ENCODE assay signal across 14 cellular contexts in the genomic region with DNA sequence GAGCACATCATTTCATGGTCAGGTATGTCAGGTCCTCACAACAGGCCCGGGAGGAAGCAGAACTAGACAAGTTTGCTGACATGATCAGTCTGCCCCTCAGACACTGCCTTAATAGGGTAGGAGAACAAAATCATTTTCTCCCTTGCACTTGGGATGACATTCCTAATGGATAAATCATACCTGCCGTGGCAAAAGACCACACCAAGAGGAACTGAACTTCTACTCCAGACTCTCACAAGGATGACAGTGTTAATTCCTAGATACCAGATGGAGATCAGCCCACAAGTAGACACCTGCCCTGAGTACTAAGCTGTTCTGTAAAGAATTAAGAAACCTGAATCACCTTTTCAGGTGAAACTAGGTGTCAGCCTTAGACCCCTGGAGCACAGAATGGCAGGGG. TPM values are rescaled to one million over a fixed set of nuclear protein-coding genes. Genes with fewer than 3 reads are reported as not detected.
DNase-seq lines count a peak whose midpoint lies in the region; ATAC-seq and TF ChIP-seq lines count a peak whose summit lies in the region.
"Had no signal": no experiment of that assay in that cellular context is flagged by ENCODE, and none has a peak within 500 bp of the region (broad histone marks: within the 10 kb centered on the region; RNA-seq: fewer than 3 reads in every experiment).

No MANE protein-coding gene starts in this region.

- H3K9me3 Mint-ChIP-seq in MCF 10A (ENCODE audit: unreplicated experiment), result no peaks in the 10 kb centered on the region
- H3K9me3 Mint-ChIP-seq in activated B cell treated with CpG ODN at 0.5 μM for 24 hours, result no peaks in the 10 kb centered on the region

- H3K27me3 Mint-ChIP-seq in MCF 10A (ENCODE audit: insufficient read depth, unreplicated experiment) (no peaks in the 10 kb centered on the region), activated B cell treated with CpG ODN at 0.5 μM for 24 hours (no peaks in the 10 kb centered on the region)

- ATAC-seq in activated B cell treated with CpG ODN at 0.5 μM for 24 hours (ENCODE audit: low read depth), result no peak

- POLR2A ChIA-PET in MCF 10A (lab: Yijun Ruan, JAX) (interaction anchor here (0.9 to 1.7 kb wide), 4 partner anchors 15 to 19 kb away, joined by 3 to 5 read pairs (median 4); a partner anchor contains a TSS), activated B cell treated with CpG ODN at 0.5 μM for 24 hours (lab: Charles Lee) (interaction anchor here (1.9 to 6.7 kb wide), 2 partner anchors 18 to 40 kb away, joined by 4 to 65 read pairs; a partner anchor contains a TSS)

- H3K4me1 Mint-ChIP-seq in MCF 10A (ENCODE audit: insufficient read depth, unreplicated experiment) (peaks cover 27% of the 10 kb centered on the region), activated B cell treated with CpG ODN at 0.5 μM for 24 hours (peaks cover 97% of the 10 kb centered on the region)

- WGBS in hepatocyte (ENCODE audit: low lambda C conversion rate, missing lambda C conversion rate), result 73% methylated on average over 2 of the region's 2 CpGs

- H3K9me2 ChIP-seq in hepatocyte (replicated peaks; ENCODE audit: insufficient read depth), result no peaks in the 10 kb centered on the region

- BruUV-seq in MCF 10A (replicated peaks; lab: Mats Ljungman, UMichigan), result no TSS peak

- H3K4me3 Mint-ChIP-seq in MCF 10A (ENCODE audit: unreplicated experiment), result no peak overlapping the region
- H3K4me3 Mint-ChIP-seq in activated B cell treated with CpG ODN at 0.5 μM for 24 hours, result peak overlapping the region; percentile 29

- H3K9me3 ChIP-seq in breast epithelium, result no peaks in the 10 kb centered on the region
- no peaks in the 10 kb centered on the region for H3K9me3 ChIP-seq in hepatocyte (ENCODE audit: low read depth)
- H3K9me3 ChIP-seq in uterus, result no peaks in the 10 kb centered on the region
- H3K9me3 ChIP-seq: transverse colon had no signal

- DNase-seq in MCF 10A (ENCODE audit: unreplicated experiment), result no peak
- DNase-seq in breast epithelium (ENCODE audit: low spot score in 2 of 2), result no peak
- DNase-seq in activated B cell treated with CpG ODN at 0.5 μM for 24 hours, result no peak
- DNase-seq in hepatocyte (ENCODE audit: low spot score), result no peak
- no peak for DNase-seq in uterus
- DNase-seq in C1 segment of cervical spinal cord (lab: John Stamatoyannopoulos, UW), result no peak
- no peak for DNase-seq in GM19238 (ENCODE audit: insufficient read length, low spot score)
- no peak for DNase-seq in COLO829 (ENCODE audit: low spot score)
- DNase-seq: activated CD4-positive, alpha-beta T cell treated with anti-CD3 and anti-CD28 coated beads for 1 hour; anterior cingulate cortex; NCI-H1417; transverse colon had no signal

- TF ChIP-seq POLR2A in breast epithelium (IDR thresholded peaks at IDR 0.05), result no peak
- TF ChIP-seq POLR2A in uterus (IDR thresholded peaks at IDR 0.05), result no peak

- no peaks in the 10 kb centered on the region for H3K27me3 ChIP-seq in breast epithelium
- no peaks in the 10 kb centered on the region for H3K27me3 ChIP-seq in hepatocyte
- no peaks in the 10 kb centered on the region for H3K27me3 ChIP-seq in uterus
- H3K27me3 ChIP-seq: transverse colon had no signal

- CTCF ChIA-PET in MCF 10A (lab: Yijun Ruan, JAX), result interaction anchor here (0.6 to 1.0 kb wide), 3 partner anchors 16 to 121 kb away, joined by 3 to 6 read pairs (median 4); no protein-coding TSS in a partner anchor
- CTCF ChIA-PET in activated B cell treated with CpG ODN at 0.5 μM for 24 hours (lab: Charles Lee), result interaction anchor here (0.9 kb wide), 1 partner anchor 46 kb away, joined by 3 read pairs; no protein-coding TSS in a partner anchor

- H3K36me3 ChIP-seq in breast epithelium, result no peaks in the 10 kb centered on the region
- no peaks in the 10 kb centered on the region for H3K36me3 ChIP-seq in hepatocyte (replicated peaks; ENCODE audit: insufficient read depth, low read depth)
- no peaks in the 10 kb centered on the region for H3K36me3 ChIP-seq in uterus

- H4K20me1 ChIP-seq in hepatocyte (ENCODE audit: insufficient read depth, poor library complexity, severe bottlenecking), result peaks cover 7% of the 10 kb centered on the region

- no peaks in the 10 kb centered on the region for H3K4me1 ChIP-seq in breast epithelium
- H3K4me1 ChIP-seq in hepatocyte (ENCODE audit: insufficient read depth), result peaks cover 46% of the 10 kb centered on the region
- peaks cover 0 to 7% of the 10 kb centered on the region in 2 donors for H3K4me1 ChIP-seq in uterus

- H2AFZ ChIP-seq in hepatocyte, result no peak overlapping the region

- H3K27ac Mint-ChIP-seq in MCF 10A (ENCODE audit: low read depth, unreplicated experiment) (peak overlapping the region; percentile 59), activated B cell treated with CpG ODN at 0.5 μM for 24 hours (peak overlapping the region; percentile 74)

- H3K27ac ChIP-seq in breast epithelium (no peak overlapping the region), hepatocyte (peak overlapping the region; percentile 4), uterus (peak overlapping the region; percentile 68 to 78)
- H3K27ac ChIP-seq: C4-2B, transverse colon had no signal

- H3K36me3 Mint-ChIP-seq in MCF 10A (ENCODE audit: insufficient read depth, unreplicated experiment) (peaks cover 26% of the 10 kb centered on the region), activated B cell treated with CpG ODN at 0.5 μM for 24 hours (ENCODE audit: low read depth) (peaks cover 45% of the 10 kb centered on the region)

- peaks cover 86% of the 10 kb centered on the region for H3K79me2 ChIP-seq in hepatocyte

- intact Hi-C loops in MCF 10A (cut with micrococcal nuclease), result no loop called here
- intact Hi-C loops in breast epithelium (cut with DNase I; ENCODE audit: low total_unique reads), result no loop called here
- intact Hi-C loops in activated B cell treated with CpG ODN at 0.5 μM for 24 hours (cut with micrococcal nuclease), result no loop called here
- intact Hi-C loops in uterus (cut with DNase I; ENCODE audit: low total_unique reads), result no loop called here

- no peak overlapping the region for H3K4me2 ChIP-seq in hepatocyte

- no peak overlapping the region for H3K4me3 ChIP-seq in breast epithelium
- no peak overlapping the region for H3K4me3 ChIP-seq in hepatocyte
- no peak overlapping the region for H3K4me3 ChIP-seq in uterus
- H3K4me3 ChIP-seq: GM12878, transverse colon had no signal

- no peak for TF ChIP-seq CTCF in MCF 10A (IDR thresholded peaks at IDR 0.05; ENCODE audit: unreplicated experiment)
- no peak for TF ChIP-seq CTCF in breast epithelium (IDR thresholded peaks at IDR 0.05)
- no peak for TF ChIP-seq CTCF in activated B cell treated with CpG ODN at 0.5 μM for 24 hours (IDR thresholded peaks at IDR 0.05)
- TF ChIP-seq CTCF in hepatocyte (IDR thresholded peaks at IDR 0.05; ENCODE audit: poor library complexity), result no peak
- no peak for TF ChIP-seq CTCF in uterus (IDR thresholded peaks at IDR 0.05)

RNA-seq across cellular contexts. Expression of a gene that starts 19.5 kb away (rescaled TPM):
- 20.0 and 35.4 TPM in 2 replicates for total RNA-seq in MCF 10A (2022)
- total RNA-seq in breast epithelium, result 10 to 100 TPM; 37.4 to 40.3 (median 39.1) TPM
- total RNA-seq in activated B cell treated with CpG ODN at 0.5 μM for 24 hours, result 44.5 and 44.7 TPM in 2 replicates
- 43.6 and 46.4 TPM in 2 replicates for total RNA-seq in hepatocyte
- polyA plus RNA-seq in hepatocyte, result 54.3 and 57.9 TPM in 2 replicates
- 10 to 100 TPM; 25.4 to 63.8 (median 43.6) TPM for total RNA-seq in uterus

RNA-seq across cellular contexts. Expression of a gene that starts 39.8 kb away (rescaled TPM):
- total RNA-seq in MCF 10A (2022) (not detected in 2 replicates), breast epithelium (under 1 TPM; 0.29 to 0.98 (median 0.48) TPM), activated B cell treated with CpG ODN at 0.5 μM for 24 hours (not detected in 2 replicates), hepatocyte (not detected in 2 replicates), uterus (not detected)
- 0.61 TPM in 1 of 2 replicates, not detected in the other for polyA plus RNA-seq in hepatocyte
- total RNA-seq: transverse colon had no signal

Comparison
In these comparisons a context has a peak if more than half of its experiments do, and no peak if none do; other contexts are left out.
1. H3K27ac ChIP-seq: peak in hepatocyte (single experiment) and uterus (2 of 2); none in breast epithelium (0 of 2).